8 cellular contexts compared by ENCODE assay signal in the genomic region with DNA sequence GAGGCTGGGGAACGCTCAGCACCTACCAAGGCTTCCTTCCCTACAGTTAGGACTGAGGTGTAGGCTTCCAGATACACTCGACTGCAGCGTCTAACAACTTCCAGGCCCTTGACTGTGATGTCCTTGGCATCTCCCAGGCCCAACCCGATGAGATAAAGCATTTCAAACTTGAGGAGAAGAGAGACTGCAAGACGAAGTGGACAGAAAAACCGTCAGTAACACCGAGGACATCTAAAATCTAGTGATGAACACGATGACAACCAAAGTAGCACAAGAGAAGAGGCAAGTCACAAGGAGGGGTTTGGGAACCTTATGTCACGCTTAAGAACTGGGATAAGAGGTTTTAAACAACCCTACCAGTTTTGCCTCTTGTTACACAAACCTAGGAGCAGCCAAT. TPM values are rescaled to one million over a fixed set of nuclear protein-coding genes. Genes with fewer than 3 reads are reported as not detected.
A peak's percentile ranks its signal among the peaks of the same experiment; 100 is the strongest.
DNase-seq lines count a peak whose midpoint lies in the region; ATAC-seq, FAIRE-seq and TF ChIP-seq lines count a peak whose summit lies in the region.

No MANE protein-coding gene starts in this region.

- dilution Hi-C loops in mammary epithelial cell (cut with HindIII; ENCODE audit: low sequenced_read_pairs): no loop called here

- TF ChIP-seq CTCF in Peyer's patch (IDR thresholded peaks at IDR 0.05) (no peak), mammary epithelial cell (conservative IDR thresholded peaks at IDR 0.05 in 1 of 2, IDR thresholded peaks at IDR 0.05 in 1 of 2; ENCODE audit: extremely low read depth in 1 of 2, insufficient read depth in 1 of 2, low read depth in 1 of 2, low read length in 2 of 2) (no peak), HepG2 (CRISPR knock-in tag; IDR thresholded peaks at IDR 0.05) (no peak)

- TF ChIP-seq EP300 in HepG2 (IDR thresholded peaks at IDR 0.05; ENCODE audit: low read depth in 2 of 2, low read length in 2 of 2) (no peak), HepG2 (CRISPR knock-in tag; IDR thresholded peaks at IDR 0.05; ENCODE audit: borderline replicate concordance) (no peak)

- in situ Hi-C loops in mammary epithelial cell (cut with MboI; ENCODE audit: low sequenced_read_pairs in 2 of 2) (loop anchor here in 1 of 2 donors (10.0 kb wide), 1 partner anchor 210 kb away; a partner anchor contains a TSS), HepG2 (cut with HindIII; ENCODE audit: extremely low pct_ligation_motif_present, low pct_unique_long_range_greater_than_20kb) (no loop called here)

- no peaks in the 10 kb centered on the region for H3K9me3 ChIP-seq in Peyer's patch
- no peaks in the 10 kb centered on the region for H3K9me3 ChIP-seq in mammary epithelial cell (replicated peaks; ENCODE audit: insufficient read depth, low read length)
- no peaks in the 10 kb centered on the region for H3K9me3 ChIP-seq in HepG2 (ENCODE audit: low read length)
- H3K9me3 ChIP-seq in subcutaneous abdominal adipose tissue (ENCODE audit: control insufficient read depth in 5 of 5, low read length in 5 of 5): no peaks in the 10 kb centered on the region

- H2AFZ ChIP-seq in mammary epithelial cell (ENCODE audit: low read depth, low read length) (peak overlapping the region; percentile 97), HepG2 (ENCODE audit: low read length) (peak overlapping the region; percentile 78)

- peaks cover 0 to 11% (median 0%) of the 10 kb centered on the region in 4 donors for H3K4me1 ChIP-seq in Peyer's patch
- H3K4me1 ChIP-seq in mammary epithelial cell (ENCODE audit: insufficient read depth, low read length): no peaks in the 10 kb centered on the region
- peaks cover 38% of the 10 kb centered on the region for H3K4me1 ChIP-seq in HepG2 (ENCODE audit: insufficient read depth, low read length)
- H3K4me1 ChIP-seq in subcutaneous abdominal adipose tissue (ENCODE audit: control insufficient read depth in 5 of 5, insufficient read depth in 5 of 5, low read length in 5 of 5): peaks cover 5 to 22% (median 18%) of the 10 kb centered on the region in 5 donors

- H3K27ac ChIP-seq in Peyer's patch: peak overlapping the region; percentile 62 to 80 (median 76)
- H3K27ac ChIP-seq in mammary epithelial cell (ENCODE audit: insufficient read depth, low read depth, low read length): peak overlapping the region; percentile 80
- H3K27ac ChIP-seq in HepG2 (ENCODE audit: extremely low read length, insufficient read depth, low read length): peak overlapping the region; percentile 81
- H3K27ac ChIP-seq in subcutaneous abdominal adipose tissue (ENCODE audit: low read depth, low read length): peak overlapping the region; percentile 97

- no peaks in the 10 kb centered on the region for H4K20me1 ChIP-seq in mammary epithelial cell (ENCODE audit: insufficient read depth, low read length)
- H4K20me1 ChIP-seq in HepG2 (ENCODE audit: insufficient read depth, low read length): no peaks in the 10 kb centered on the region

- WGBS in mammary epithelial cell (ENCODE audit: low coverage, missing lambda C conversion rate): 0% methylated on average over 8 of the region's 9 CpGs
- WGBS in HepG2 (ENCODE audit: low lambda C conversion rate): 2% methylated on average over 9 of the region's 9 CpGs

- intact Hi-C loops in Right ventricle myocardium inferior (cut with DNase I): loop anchor here (5.0 kb wide), 1 partner anchor 82 kb away; no protein-coding TSS in a partner anchor
- intact Hi-C loops in cardiac septum (cut with DNase I): loop anchor here (5.0 kb wide), 1 partner anchor 262 kb away; no protein-coding TSS in a partner anchor
- intact Hi-C loops in mammary epithelial cell (cut with micrococcal nuclease): loop anchor here (5.0 to 10.0 kb wide), 2 partner anchors 100 to 262 kb away; no protein-coding TSS in a partner anchor
- intact Hi-C loops in HepG2 (cut with micrococcal nuclease; ENCODE audit: unreplicated experiment): loop anchor here (1.0 to 5.0 kb wide), 2 partner anchors 213 to 262 kb away; no protein-coding TSS in a partner anchor

- peak overlapping the region; percentile 86 for H3K9ac ChIP-seq in mammary epithelial cell (ENCODE audit: insufficient read depth, low read length)
- peak overlapping the region; percentile 89 for H3K9ac ChIP-seq in HepG2 (ENCODE audit: insufficient read depth, low read depth, low read length)
- H3K9ac ChIP-seq in subcutaneous abdominal adipose tissue (ENCODE audit: low read length in 5 of 5): peak overlapping the region; percentile 63 to 96 (median 81)

- H3K27me3 ChIP-seq in Peyer's patch (no peaks in the 10 kb centered on the region), mammary epithelial cell (ENCODE audit: insufficient read depth, low read length) (no peaks in the 10 kb centered on the region), HepG2 (ENCODE audit: control insufficient read depth in 1 of 2, insufficient read depth in 2 of 2, low read length in 2 of 2) (peaks cover 0 to 5% of the 10 kb centered on the region in 2 experiments; a peak in 1 of 5 replicates), subcutaneous abdominal adipose tissue (ENCODE audit: control insufficient read depth in 5 of 5, insufficient read depth in 4 of 5, low read length in 5 of 5) (no peaks in the 10 kb centered on the region)

- no peaks in the 10 kb centered on the region for H3K36me3 ChIP-seq in Peyer's patch
- H3K36me3 ChIP-seq in mammary epithelial cell (ENCODE audit: insufficient read depth, low read length): peaks cover 6% of the 10 kb centered on the region
- 0 out of 5 replicates have a peak, but pooled peaks cover 0 to 5% of the 10 kb centered on the region in 2 experiments for H3K36me3 ChIP-seq in HepG2 (replicated peaks in 1 of 2; ENCODE audit: control insufficient read depth in 1 of 2, insufficient read depth in 2 of 2, low read length in 2 of 2)
- H3K36me3 ChIP-seq in subcutaneous abdominal adipose tissue (ENCODE audit: control insufficient read depth in 5 of 5, insufficient read depth in 5 of 5, low read length in 5 of 5): peaks cover 0 to 10% (median 0%) of the 10 kb centered on the region in 5 donors

- CTCF ChIA-PET in mammary epithelial cell (lab: Charles Lee; ENCODE audit: low non-redundant PET): interaction anchor here (1.0 kb wide), 1 partner anchor 263 kb away, joined by 4 read pairs; no protein-coding TSS in a partner anchor
- CTCF ChIA-PET in HepG2 (lab: Yijun Ruan, JAX; ENCODE audit: low intra/inter-chr PET ratio, low total read pairs): no interaction called here

- peak overlapping the region; percentile 89 for H3K4me2 ChIP-seq in mammary epithelial cell (ENCODE audit: insufficient read depth, low read depth, low read length)
- peak overlapping the region; percentile 88 for H3K4me2 ChIP-seq in HepG2 (ENCODE audit: low read depth, low read length)

- H3K4me3 ChIP-seq in Peyer's patch: peak overlapping the region; percentile 50 to 80 (median 65)
- H3K4me3 ChIP-seq in mammary epithelial cell (replicated peaks in 1 of 3; ENCODE audit: insufficient read depth in 1 of 3, low read depth in 2 of 3, low read length in 3 of 3): peak overlapping the region; percentile 71 to 97 (median 94)
- H3K4me3 ChIP-seq in HepG2 (replicated peaks in 1 of 3; ENCODE audit: insufficient read depth in 1 of 3, low read depth in 2 of 3, low read length in 3 of 3): peak overlapping the region; percentile 78 to 90 (median 83)
- peak overlapping the region; percentile 81 to 95 (median 89) for H3K4me3 ChIP-seq in subcutaneous abdominal adipose tissue (ENCODE audit: low read depth in 1 of 5, low read length in 5 of 5)

- no peak for TF ChIP-seq POLR2A in Peyer's patch (IDR thresholded peaks at IDR 0.05)
- no peak for TF ChIP-seq POLR2A in HepG2 (IDR thresholded peaks at IDR 0.05; ENCODE audit: insufficient read depth in 1 of 2, low read depth in 2 of 2, low read length in 2 of 2)

- peaks cover 64% of the 10 kb centered on the region for H3K79me2 ChIP-seq in mammary epithelial cell (ENCODE audit: insufficient read depth, low read length)
- peaks cover 28% of the 10 kb centered on the region for H3K79me2 ChIP-seq in HepG2 (ENCODE audit: insufficient read depth, low read length)

- peak; percentile 59 for FAIRE-seq in HepG2 (lab: Jason Lieb, UNC)

- TF ChIP-seq RAD21 in HepG2 (CRISPR knock-in tag; IDR thresholded peaks at IDR 0.05): no peak

- POLR2A ChIA-PET in HepG2 (lab: Yijun Ruan, JAX): interaction anchor here (1.2 to 1.7 kb wide), 3 partner anchors 12 to 112 kb away, joined by 3 to 4 read pairs (median 4); no protein-coding TSS in a partner anchor

- BruUV-seq in mammary epithelial cell (replicated peaks; lab: Mats Ljungman, UMichigan) (TSS peak; percentile 67), HepG2 (replicated peaks; lab: Mats Ljungman, UMichigan) (TSS peak; percentile 80)

- no peak for DNase-seq in Right ventricle myocardium inferior (ENCODE audit: missing footprints)
- no peak for DNase-seq in cardiac septum (ENCODE audit: low spot score)
- peak in 1 of 3 donors; percentile 20 for DNase-seq in Peyer's patch
- DNase-seq in mammary epithelial cell: no peak
- peak; percentile 13 for DNase-seq in HepG2 (ENCODE audit: low spot score)
- DNase-seq in DMS153 (lab: John Stamatoyannopoulos, UW): no peak

- ATAC-seq in Right ventricle myocardium inferior (peak; percentile 45), HG02981 (IDR thresholded peaks at IDR 0.05; ENCODE audit: unreplicated experiment) (peak; percentile 19), HepG2 (peak; percentile 83)

RNA-seq across cellular contexts. Expression of a gene that starts 0.3 kb away (rescaled TPM):
- total RNA-seq in Right ventricle myocardium inferior (35.4 TPM), cardiac septum (35.4 TPM), Peyer's patch (10 to 100 TPM in 2 of 4 donors, 1 to 10 TPM in 2; 3.0 to 26.4 (median 8.5) TPM), mammary epithelial cell (10 to 100 TPM; 21.2 to 47.0 TPM), HepG2 (2016; rRNA removed; fragmentation: Illumina TruSeq; extraction: Trizol) (53.2 and 71.9 TPM in 2 replicates)
- polyA plus RNA-seq in mammary epithelial cell (33.9 TPM), HepG2 (2011; rRNA removed) (53.2 and 79.6 TPM in 2 replicates)
- polyA minus RNA-seq in mammary epithelial cell: 13.3 TPM
- 33.1 and 38.2 TPM in 2 replicates for total RNA-seq in HepG2 (2016; cell fraction: cytosol; rRNA removed; fragmentation: Illumina TruSeq; extraction: Trizol; ENCODE audit: low read depth)
- 46.8 and 68.3 TPM in 2 replicates for total RNA-seq in HepG2 (2016; cell fraction: insoluble cytoplasmic fraction; rRNA removed; fragmentation: Illumina TruSeq; extraction: Trizol)
- 65.5 and 77.5 TPM in 2 replicates for total RNA-seq in HepG2 (2016; cell fraction: membrane; rRNA removed; fragmentation: Illumina TruSeq; extraction: Trizol)
- 32.7 and 34.5 TPM in 2 replicates for total RNA-seq in HepG2 (2016; cell fraction: nucleus; rRNA removed; fragmentation: Illumina TruSeq; extraction: Trizol)
- 39.6 and 62.6 TPM in 2 replicates for polyA plus RNA-seq in HepG2 (2011; cell fraction: cytosol; rRNA removed)
- 13.5 and 22.1 TPM in 2 replicates for polyA plus RNA-seq in HepG2 (2011; cell fraction: nucleus; rRNA removed)
- 49.4 and 52.3 TPM in 2 replicates for polyA plus RNA-seq in HepG2 (2012)
- 33.4 and 40.5 TPM in 2 replicates for polyA plus RNA-seq in HepG2 (2016; cell fraction: cytosol; fragmentation: Illumina TruSeq; extraction: Trizol; ENCODE audit: low read depth)
- polyA plus RNA-seq in HepG2 (2016; cell fraction: insoluble cytoplasmic fraction; fragmentation: Illumina TruSeq; extraction: Trizol; ENCODE audit: low read depth): 72.7 and 77.7 TPM in 2 replicates
- 66.6 and 74.5 TPM in 2 replicates for polyA plus RNA-seq in HepG2 (2016; cell fraction: membrane; fragmentation: Illumina TruSeq; extraction: Trizol; ENCODE audit: low read depth)
- 45.1 and 49.4 TPM in 2 replicates for polyA plus RNA-seq in HepG2 (2016; cell fraction: nucleus; fragmentation: Illumina TruSeq; extraction: Trizol; ENCODE audit: insufficient read depth, low read depth)
- polyA minus RNA-seq in HepG2 (2011; rRNA and poly(A)+ RNA removed; ENCODE audit: low replicate concordance): 13.1 and 26.7 TPM in 2 replicates
- polyA minus RNA-seq in HepG2 (2011; cell fraction: cytosol; rRNA and poly(A)+ RNA removed): 15.5 and 18.1 TPM in 2 replicates
- 22.7 and 31.3 TPM in 2 replicates for polyA minus RNA-seq in HepG2 (2011; cell fraction: nucleus; rRNA and poly(A)+ RNA removed)

Comparison
In these comparisons a context has a peak if more than half of its experiments do, and no peak if none do; other contexts are left out.
1. ATAC-seq: peak in every context shown above with its lines; median percentile 83 in HepG2; 45 in Right ventricle myocardium inferior; 19 in HG02981.